Comparison of ENCODE assay signal across 11 cellular contexts in genomic region chr1:1894354-1895049, GRCh38. TPM values are rescaled to one million over a fixed set of nuclear protein-coding genes. Genes with fewer than 3 reads are reported as not detected.
DNase-seq lines count a peak whose midpoint lies in the region; ATAC-seq and TF ChIP-seq lines count a peak whose summit lies in the region.
"Had no signal": no experiment of that assay in that cellular context is flagged by ENCODE, and none has a peak within 500 bp of the region (broad histone marks: within the 10 kb centered on the region; RNA-seq: fewer than 3 reads in every experiment).

No MANE protein-coding gene starts in this region.

- H3K27me3 Mint-ChIP-seq in natural killer cell (ENCODE audit: low read depth in 2 of 2): no peaks in the 10 kb centered on the region
- peaks cover 0 to 2% of the 10 kb centered on the region in 2 donors for H3K27me3 Mint-ChIP-seq in natural killer cell treated with Interleukin-12 subunit alpha and Interleukin-12 subunit beta and Interleukin-15 and Interleukin-18, amount 100 ng/mL, for 72 hours
- H3K27me3 Mint-ChIP-seq in activated naive CD8-positive, alpha-beta T cell treated with anti-CD3 and anti-CD28 coated beads for 36 hours: no peaks in the 10 kb centered on the region
- peaks cover 10% of the 10 kb centered on the region for H3K27me3 Mint-ChIP-seq in mesothelial cell of epicardium (ENCODE audit: low read depth)
- H3K27me3 Mint-ChIP-seq: activated CD4-positive, alpha-beta T cell treated with anti-CD3 and anti-CD28 coated beads for 36 hours had no signal

- no peak for TF ChIP-seq CTCF in natural killer cell (IDR thresholded peaks at IDR 0.05)
- TF ChIP-seq CTCF in mesothelial cell of epicardium (IDR thresholded peaks at IDR 0.05; ENCODE audit: unreplicated experiment): no peak

- H3K4me3 Mint-ChIP-seq in natural killer cell (peak overlapping the region; percentile 45), mesothelial cell of epicardium (peak overlapping the region; percentile 21)
- H3K4me3 Mint-ChIP-seq in natural killer cell treated with Interleukin-12 subunit alpha and Interleukin-12 subunit beta and Interleukin-15 and Interleukin-18, amount 100 ng/mL, for 72 hours: no peak overlapping the region
- no peak overlapping the region for H3K4me3 Mint-ChIP-seq in activated naive CD8-positive, alpha-beta T cell treated with anti-CD3 and anti-CD28 coated beads for 36 hours
- H3K4me3 Mint-ChIP-seq: activated CD4-positive, alpha-beta T cell treated with anti-CD3 and anti-CD28 coated beads for 36 hours had no signal

- H3K9me3 Mint-ChIP-seq in natural killer cell (no peaks in the 10 kb centered on the region), mesothelial cell of epicardium (no peaks in the 10 kb centered on the region)
- H3K9me3 Mint-ChIP-seq in natural killer cell treated with Interleukin-12 subunit alpha and Interleukin-12 subunit beta and Interleukin-15 and Interleukin-18, amount 100 ng/mL, for 72 hours: no peaks in the 10 kb centered on the region
- H3K9me3 Mint-ChIP-seq in activated naive CD8-positive, alpha-beta T cell treated with anti-CD3 and anti-CD28 coated beads for 36 hours: no peaks in the 10 kb centered on the region

- ATAC-seq in natural killer cell: no peak
- ATAC-seq in natural killer cell treated with Interleukin-12 subunit alpha and Interleukin-12 subunit beta and Interleukin-15 and Interleukin-18, amount 100 ng/mL, for 72 hours: no peak
- ATAC-seq in HG03439 (IDR thresholded peaks at IDR 0.05; ENCODE audit: unreplicated experiment): no peak
- no peak for ATAC-seq in GM21825 (IDR thresholded peaks at IDR 0.05; ENCODE audit: unreplicated experiment)
- ATAC-seq: activated CD4-positive, alpha-beta T cell treated with anti-CD3 and anti-CD28 coated beads for 36 hours had no signal

- H3K27ac Mint-ChIP-seq in natural killer cell: peak overlapping the region in 1 of 2 donors; percentile 75
- peak overlapping the region in 1 of 2 donors; percentile 39 for H3K27ac Mint-ChIP-seq in natural killer cell treated with Interleukin-12 subunit alpha and Interleukin-12 subunit beta and Interleukin-15 and Interleukin-18, amount 100 ng/mL, for 72 hours
- H3K27ac Mint-ChIP-seq in activated naive CD8-positive, alpha-beta T cell treated with anti-CD3 and anti-CD28 coated beads for 36 hours: peak overlapping the region; percentile 3
- no peak overlapping the region for H3K27ac Mint-ChIP-seq in mesothelial cell of epicardium
- H3K27ac Mint-ChIP-seq: activated CD4-positive, alpha-beta T cell treated with anti-CD3 and anti-CD28 coated beads for 36 hours had no signal

- intact Hi-C loops in natural killer cell (cut with micrococcal nuclease): no loop called here

- H3K36me3 Mint-ChIP-seq in natural killer cell: no peaks in the 10 kb centered on the region
- no peaks in the 10 kb centered on the region for H3K36me3 Mint-ChIP-seq in natural killer cell treated with Interleukin-12 subunit alpha and Interleukin-12 subunit beta and Interleukin-15 and Interleukin-18, amount 100 ng/mL, for 72 hours
- H3K36me3 Mint-ChIP-seq in activated naive CD8-positive, alpha-beta T cell treated with anti-CD3 and anti-CD28 coated beads for 36 hours: peaks cover 5% of the 10 kb centered on the region
- H3K36me3 Mint-ChIP-seq in mesothelial cell of epicardium: no peaks in the 10 kb centered on the region

- H3K4me1 Mint-ChIP-seq in natural killer cell (peaks cover 15 to 25% of the 10 kb centered on the region in 2 donors), mesothelial cell of epicardium (peaks cover 17% of the 10 kb centered on the region)
- H3K4me1 Mint-ChIP-seq in natural killer cell treated with Interleukin-12 subunit alpha and Interleukin-12 subunit beta and Interleukin-15 and Interleukin-18, amount 100 ng/mL, for 72 hours (ENCODE audit: low read depth in 2 of 2): peaks cover 10 to 20% of the 10 kb centered on the region in 2 donors
- peaks cover 26% of the 10 kb centered on the region for H3K4me1 Mint-ChIP-seq in activated naive CD8-positive, alpha-beta T cell treated with anti-CD3 and anti-CD28 coated beads for 36 hours

- DNase-seq in natural killer cell (no peak), mesothelial cell of epicardium (ENCODE audit: low spot score in 2 of 2, unreplicated experiment in 2 of 2) (no peak), NCI-H1694 treated with DMSO at 0.1 percent for 48 hours (lab: John Stamatoyannopoulos, UW) (no peak), OCI-M2 (lab: John Stamatoyannopoulos, UW; ENCODE audit: unreplicated experiment) (no peak)
- no peak for DNase-seq in natural killer cell treated with Interleukin-12 subunit alpha and Interleukin-12 subunit beta and Interleukin-15 and Interleukin-18, amount 100 ng/mL, for 72 hours (ENCODE audit: low spot score)
- no peak for DNase-seq in activated naive CD8-positive, alpha-beta T cell treated with anti-CD3 and anti-CD28 coated beads for 36 hours
- DNase-seq: activated CD4-positive, alpha-beta T cell treated with anti-CD3 and anti-CD28 coated beads for 36 hours; KBM-7; NK-92 treated with Interleukin-12 subunit alpha and Interleukin-12 subunit beta, amount 100 ng/mL, for 24 hours had no signal

RNA-seq across cellular contexts. Expression of gene GNB1, which starts 3.6 kb away (rescaled TPM):
- 100 to 1,000 TPM; 285 to 304 (median 289) TPM for total RNA-seq in natural killer cell
- total RNA-seq in natural killer cell treated with Interleukin-12 subunit alpha and Interleukin-12 subunit beta and Interleukin-15 and Interleukin-18, amount 100 ng/mL, for 72 hours: 100 to 1,000 TPM; 361 to 446 TPM
- 100 to 1,000 TPM; 360 to 394 TPM for total RNA-seq in activated naive CD8-positive, alpha-beta T cell treated with anti-CD3 and anti-CD28 coated beads for 36 hours
- total RNA-seq in mesothelial cell of epicardium: 272 to 289 TPM (median 283 TPM) in 3 replicates

RNA-seq across cellular contexts. Expression of gene CALML6, which starts 20.6 kb away (rescaled TPM):
- 1 to 10 TPM; 2.1 to 3.9 (median 2.9) TPM for total RNA-seq in natural killer cell
- 1 to 10 TPM in 1 of 2 donors, under 1 TPM in 1; 1.00 to 1.2 TPM for total RNA-seq in natural killer cell treated with Interleukin-12 subunit alpha and Interleukin-12 subunit beta and Interleukin-15 and Interleukin-18, amount 100 ng/mL, for 72 hours
- under 1 TPM; 0.87 to 0.98 TPM for total RNA-seq in activated naive CD8-positive, alpha-beta T cell treated with anti-CD3 and anti-CD28 coated beads for 36 hours
- 1.6 to 2.7 TPM (median 1.9 TPM) in 3 replicates for total RNA-seq in mesothelial cell of epicardium

RNA-seq across cellular contexts. Expression of gene TMEM52, which starts 24.6 kb away (rescaled TPM):
- total RNA-seq in natural killer cell: under 1 TPM in 1 of 3 donors, not detected in 2; 0.41 TPM
- total RNA-seq in natural killer cell treated with Interleukin-12 subunit alpha and Interleukin-12 subunit beta and Interleukin-15 and Interleukin-18, amount 100 ng/mL, for 72 hours: under 1 TPM in 1 of 2 donors, not detected in 1; 0.43 TPM
- 1 to 10 TPM; 2.4 to 2.7 TPM for total RNA-seq in activated naive CD8-positive, alpha-beta T cell treated with anti-CD3 and anti-CD28 coated beads for 36 hours
- total RNA-seq in mesothelial cell of epicardium: 2.1 to 2.8 TPM (median 2.5 TPM) in 3 replicates

Comparison
In these comparisons a context has a peak if more than half of its experiments do, and no peak if none do; other contexts are left out.
1. H3K4me3 Mint-ChIP-seq: peak in natural killer cell (single experiment) and mesothelial cell of epicardium (single experiment); none in natural killer cell treated with Interleukin-12 subunit alpha and Interleukin-12 subunit beta and Interleukin-15 and Interleukin-18, amount 100 ng/mL, for 72 hours (single experiment) and activated naive CD8-positive, alpha-beta T cell treated with anti-CD3 and anti-CD28 coated beads for 36 hours (single experiment).